In the genomic region with DNA sequence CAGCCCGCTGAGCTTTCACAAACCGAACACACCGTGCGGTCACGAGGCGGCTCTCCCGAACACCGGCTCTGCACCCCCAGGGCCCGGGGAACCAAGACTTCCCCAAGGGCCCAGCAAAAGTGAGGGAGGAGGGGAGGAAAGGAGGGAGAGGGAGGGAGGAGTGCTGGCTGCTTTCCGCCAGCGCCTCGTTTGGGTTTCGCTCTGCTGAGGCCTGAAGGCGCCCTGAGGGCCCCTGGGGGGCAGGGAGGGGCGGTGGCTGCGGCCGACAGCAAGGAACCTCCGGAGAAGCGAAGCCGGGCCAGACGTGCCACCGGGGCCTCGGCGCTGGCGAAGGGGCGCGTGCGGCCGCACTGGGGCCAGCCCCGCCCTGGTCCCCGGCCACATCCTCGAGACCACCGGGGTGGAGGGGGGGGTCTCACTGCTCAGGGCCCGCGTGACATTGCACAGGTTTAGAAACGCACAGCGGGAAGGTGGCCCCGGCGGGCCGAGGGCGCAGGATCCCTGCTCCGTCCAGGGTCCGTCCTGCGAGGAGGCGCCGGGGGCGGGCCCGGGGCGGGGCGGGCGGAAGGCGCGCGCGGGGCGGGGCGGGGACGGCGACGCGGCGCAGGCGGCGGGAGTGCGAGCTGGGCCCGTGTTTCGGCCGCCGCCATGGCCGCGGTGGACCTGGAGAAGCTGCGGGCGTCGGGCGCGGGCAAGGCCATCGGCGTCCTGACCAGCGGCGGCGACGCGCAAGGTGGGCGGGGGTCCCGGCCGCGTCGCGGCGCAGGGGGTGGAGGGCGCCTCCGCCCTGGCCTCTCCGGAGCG, we compare ENCODE assay signal across 8 cellular contexts.
A peak's percentile ranks its signal among the peaks of the same experiment; 100 is the strongest.
DNase-seq lines count a peak whose midpoint lies in the region; ATAC-seq and TF ChIP-seq lines count a peak whose summit lies in the region.

A gene (plus strand): TSS at position 596 of the 804 bp plus-strand sequence. CDS start 53 bp downstream, at position 649.

- peak; percentile 67 for DNase-seq in ELR (ENCODE audit: low read depth)
- DNase-seq in KBM-7 = peak; percentile 89
- peak; percentile 51 for DNase-seq in T-helper 9 cell
- peak; percentile 26 for DNase-seq in astrocyte of the spinal cord (ENCODE audit: low read depth, low spot score)
- DNase-seq in hepatic stellate cell (ENCODE audit: low spot score) = peak; percentile 94

- no peak for TF ChIP-seq CTCF in astrocyte of the spinal cord (IDR thresholded peaks at IDR 0.05; ENCODE audit: low read depth, low read length)

- peak within 1 kb of the TSS; percentile 60 for H3K4me3 ChIP-seq in astrocyte of the spinal cord (ENCODE audit: low read depth, low read length)
- peak within 1 kb of the TSS; percentile 82 for H3K4me3 ChIP-seq in rectal smooth muscle tissue (ENCODE audit: low read length)

- peaks cover 9% of the 10 kb centered on the region for H3K4me1 ChIP-seq in rectal smooth muscle tissue (ENCODE audit: control insufficient read depth, insufficient read depth, low read length)

- no peaks in the 10 kb centered on the region for H3K36me3 ChIP-seq in rectal smooth muscle tissue (ENCODE audit: control insufficient read depth, insufficient read depth, low read length)

- H3K27me3 ChIP-seq in rectal smooth muscle tissue (ENCODE audit: control insufficient read depth, insufficient read depth, low read length) = peaks cover 3% of the 10 kb centered on the region

- peak; percentile 45 for ATAC-seq in GM21717 (IDR thresholded peaks at IDR 0.05; ENCODE audit: unreplicated experiment)
- no peak for ATAC-seq in GM18873 (IDR thresholded peaks at IDR 0.05; ENCODE audit: low FRiP score, unreplicated experiment)

- in situ Hi-C loops in KBM-7 (cut with MboI; ENCODE audit: low pct_unique_long_range_greater_than_20kb, low sequenced_read_pairs) = no loop called here
- in situ Hi-C loops in astrocyte of the spinal cord (cut with HindIII; ENCODE audit: low sequenced_read_pairs) = no loop called here

- H3K27ac ChIP-seq in rectal smooth muscle tissue (ENCODE audit: low read depth, low read length) = peak within 1 kb of the TSS; percentile 83

- peak within 1 kb of the TSS; percentile 78 for H3K9ac ChIP-seq in rectal smooth muscle tissue (ENCODE audit: low read length)

Comparison
In these comparisons a context has a peak if more than half of its experiments do, and no peak if none do; other contexts are left out.
1. DNase-seq: peak in every context shown above with its lines; median percentile 94 in hepatic stellate cell; 89 in KBM-7; 67 in ELR; 51 in T-helper 9 cell; 26 in astrocyte of the spinal cord.